1 cellular context compared by ENCODE assay signal in the genomic region with DNA sequence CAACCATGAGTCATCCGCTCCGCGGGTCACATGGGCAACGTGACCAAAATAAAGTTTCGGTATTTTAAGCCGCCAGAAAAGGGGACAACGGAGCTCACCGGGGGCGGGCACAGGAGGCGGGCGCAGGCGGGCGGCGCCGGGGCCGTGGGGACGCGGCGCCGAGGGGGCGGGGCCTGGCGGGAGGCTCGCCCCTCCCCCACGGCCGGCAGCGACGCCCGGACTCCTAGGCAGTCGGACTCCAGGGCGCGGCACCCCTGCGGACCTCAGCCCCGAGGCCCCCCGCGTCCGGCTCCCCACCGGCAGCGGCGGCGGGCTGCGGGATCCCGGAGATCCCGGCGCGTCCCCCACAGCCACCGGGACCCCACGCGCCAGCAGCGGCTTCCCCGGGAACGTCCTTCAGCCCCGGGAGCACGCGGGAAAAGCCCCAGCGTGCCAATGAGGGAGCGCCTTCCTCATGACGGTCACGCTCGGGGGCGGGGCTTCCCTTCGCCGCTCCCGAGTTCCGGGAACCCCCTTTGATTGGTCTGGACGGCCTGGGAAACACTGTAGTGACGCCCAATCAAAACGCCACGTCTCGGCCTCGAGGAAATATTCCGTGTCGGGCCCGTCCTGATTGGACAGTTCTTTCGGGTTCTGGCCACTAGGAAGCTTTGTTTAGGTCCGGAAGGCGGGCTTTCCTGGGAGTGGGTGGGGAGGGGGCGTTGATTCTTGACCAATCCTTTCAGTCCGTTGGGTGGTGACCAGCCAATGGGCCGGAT.
TF ChIP-seq lines count a peak whose summit lies in the region.

No MANE protein-coding gene starts in this region.

TF ChIP-seq in K562, 482 proteins besides CTCF, POLR2A, EP300 and RAD21 (continued from another document and continues in another):
- TF ChIP-seq, protein P1, sequence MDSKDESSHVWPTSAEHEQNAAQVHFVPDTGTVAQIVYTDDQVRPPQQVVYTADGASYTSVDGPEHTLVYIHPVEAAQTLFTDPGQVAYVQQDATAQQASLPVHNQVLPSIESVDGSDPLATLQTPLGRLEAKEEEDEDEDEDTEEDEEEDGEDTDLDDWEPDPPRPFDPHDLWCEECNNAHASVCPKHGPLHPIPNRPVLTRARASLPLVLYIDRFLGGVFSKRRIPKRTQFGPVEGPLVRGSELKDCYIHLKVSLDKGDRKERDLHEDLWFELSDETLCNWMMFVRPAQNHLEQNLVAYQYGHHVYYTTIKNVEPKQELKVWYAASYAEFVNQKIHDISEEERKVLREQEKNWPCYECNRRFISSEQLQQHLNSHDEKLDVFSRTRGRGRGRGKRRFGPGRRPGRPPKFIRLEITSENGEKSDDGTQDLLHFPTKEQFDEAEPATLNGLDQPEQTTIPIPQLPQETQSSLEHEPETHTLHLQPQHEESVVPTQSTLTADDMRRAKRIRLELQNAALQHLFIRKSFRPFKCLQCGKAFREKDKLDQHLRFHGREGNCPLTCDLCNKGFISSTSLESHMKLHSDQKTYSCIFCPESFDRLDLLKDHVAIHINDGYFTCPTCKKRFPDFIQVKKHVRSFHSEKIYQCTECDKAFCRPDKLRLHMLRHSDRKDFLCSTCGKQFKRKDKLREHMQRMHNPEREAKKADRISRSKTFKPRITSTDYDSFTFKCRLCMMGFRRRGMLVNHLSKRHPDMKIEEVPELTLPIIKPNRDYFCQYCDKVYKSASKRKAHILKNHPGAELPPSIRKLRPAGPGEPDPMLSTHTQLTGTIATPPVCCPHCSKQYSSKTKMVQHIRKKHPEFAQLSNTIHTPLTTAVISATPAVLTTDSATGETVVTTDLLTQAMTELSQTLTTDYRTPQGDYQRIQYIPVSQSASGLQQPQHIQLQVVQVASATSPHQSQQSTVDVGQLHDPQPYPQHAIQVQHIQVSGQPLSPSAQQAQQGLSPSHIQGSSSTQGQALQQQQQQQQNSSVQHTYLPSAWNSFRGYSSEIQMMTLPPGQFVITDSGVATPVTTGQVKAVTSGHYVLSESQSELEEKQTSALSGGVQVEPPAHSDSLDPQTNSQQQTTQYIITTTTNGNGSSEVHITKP (IDR thresholded peaks at IDR 0.05; ENCODE audit: partially characterized antibody) = peak; percentile 16
- TF ChIP-seq, protein P2, sequence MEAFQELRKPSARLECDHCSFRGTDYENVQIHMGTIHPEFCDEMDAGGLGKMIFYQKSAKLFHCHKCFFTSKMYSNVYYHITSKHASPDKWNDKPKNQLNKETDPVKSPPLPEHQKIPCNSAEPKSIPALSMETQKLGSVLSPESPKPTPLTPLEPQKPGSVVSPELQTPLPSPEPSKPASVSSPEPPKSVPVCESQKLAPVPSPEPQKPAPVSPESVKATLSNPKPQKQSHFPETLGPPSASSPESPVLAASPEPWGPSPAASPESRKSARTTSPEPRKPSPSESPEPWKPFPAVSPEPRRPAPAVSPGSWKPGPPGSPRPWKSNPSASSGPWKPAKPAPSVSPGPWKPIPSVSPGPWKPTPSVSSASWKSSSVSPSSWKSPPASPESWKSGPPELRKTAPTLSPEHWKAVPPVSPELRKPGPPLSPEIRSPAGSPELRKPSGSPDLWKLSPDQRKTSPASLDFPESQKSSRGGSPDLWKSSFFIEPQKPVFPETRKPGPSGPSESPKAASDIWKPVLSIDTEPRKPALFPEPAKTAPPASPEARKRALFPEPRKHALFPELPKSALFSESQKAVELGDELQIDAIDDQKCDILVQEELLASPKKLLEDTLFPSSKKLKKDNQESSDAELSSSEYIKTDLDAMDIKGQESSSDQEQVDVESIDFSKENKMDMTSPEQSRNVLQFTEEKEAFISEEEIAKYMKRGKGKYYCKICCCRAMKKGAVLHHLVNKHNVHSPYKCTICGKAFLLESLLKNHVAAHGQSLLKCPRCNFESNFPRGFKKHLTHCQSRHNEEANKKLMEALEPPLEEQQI (IDR thresholded peaks at IDR 0.05) = no peak
- TF ChIP-seq RHOXF2B (CRISPR knock-in tag; conservative IDR thresholded peaks at IDR 0.05) = no peak
- no peak for TF ChIP-seq ZNF146 (CRISPR knock-in tag; IDR thresholded peaks at IDR 0.05; ENCODE audit: unreplicated experiment)
- TF ChIP-seq ZBTB5 (IDR thresholded peaks at IDR 0.05) = no peak
- no peak for TF ChIP-seq KAT8 (IDR thresholded peaks at IDR 0.05; ENCODE audit: low read depth)
- TF ChIP-seq CREB3L1 (IDR thresholded peaks at IDR 0.05; ENCODE audit: borderline replicate concordance, low read depth) = peak; percentile 78
- TF ChIP-seq ZNF79 (CRISPR knock-in tag; IDR thresholded peaks at IDR 0.05; ENCODE audit: low read depth) = no peak
- peak; percentile 89 for TF ChIP-seq CHD2 (IDR thresholded peaks at IDR 0.05; ENCODE audit: low read depth, low read length)
- peak; percentile 62 for TF ChIP-seq ETS1 (conservative IDR thresholded peaks at IDR 0.05; ENCODE audit: control insufficient read depth, low read depth, low read length)
- TF ChIP-seq ATF6 (CRISPR knock-in tag; IDR thresholded peaks at IDR 0.05) = peak; percentile 60; the same call in 1 of the 2 replicates
- TF ChIP-seq ARID1B (IDR thresholded peaks at IDR 0.05) = 0 out of 2 replicates have a peak, but pooled peaks have one; percentile 15
- TF ChIP-seq, protein P3, sequence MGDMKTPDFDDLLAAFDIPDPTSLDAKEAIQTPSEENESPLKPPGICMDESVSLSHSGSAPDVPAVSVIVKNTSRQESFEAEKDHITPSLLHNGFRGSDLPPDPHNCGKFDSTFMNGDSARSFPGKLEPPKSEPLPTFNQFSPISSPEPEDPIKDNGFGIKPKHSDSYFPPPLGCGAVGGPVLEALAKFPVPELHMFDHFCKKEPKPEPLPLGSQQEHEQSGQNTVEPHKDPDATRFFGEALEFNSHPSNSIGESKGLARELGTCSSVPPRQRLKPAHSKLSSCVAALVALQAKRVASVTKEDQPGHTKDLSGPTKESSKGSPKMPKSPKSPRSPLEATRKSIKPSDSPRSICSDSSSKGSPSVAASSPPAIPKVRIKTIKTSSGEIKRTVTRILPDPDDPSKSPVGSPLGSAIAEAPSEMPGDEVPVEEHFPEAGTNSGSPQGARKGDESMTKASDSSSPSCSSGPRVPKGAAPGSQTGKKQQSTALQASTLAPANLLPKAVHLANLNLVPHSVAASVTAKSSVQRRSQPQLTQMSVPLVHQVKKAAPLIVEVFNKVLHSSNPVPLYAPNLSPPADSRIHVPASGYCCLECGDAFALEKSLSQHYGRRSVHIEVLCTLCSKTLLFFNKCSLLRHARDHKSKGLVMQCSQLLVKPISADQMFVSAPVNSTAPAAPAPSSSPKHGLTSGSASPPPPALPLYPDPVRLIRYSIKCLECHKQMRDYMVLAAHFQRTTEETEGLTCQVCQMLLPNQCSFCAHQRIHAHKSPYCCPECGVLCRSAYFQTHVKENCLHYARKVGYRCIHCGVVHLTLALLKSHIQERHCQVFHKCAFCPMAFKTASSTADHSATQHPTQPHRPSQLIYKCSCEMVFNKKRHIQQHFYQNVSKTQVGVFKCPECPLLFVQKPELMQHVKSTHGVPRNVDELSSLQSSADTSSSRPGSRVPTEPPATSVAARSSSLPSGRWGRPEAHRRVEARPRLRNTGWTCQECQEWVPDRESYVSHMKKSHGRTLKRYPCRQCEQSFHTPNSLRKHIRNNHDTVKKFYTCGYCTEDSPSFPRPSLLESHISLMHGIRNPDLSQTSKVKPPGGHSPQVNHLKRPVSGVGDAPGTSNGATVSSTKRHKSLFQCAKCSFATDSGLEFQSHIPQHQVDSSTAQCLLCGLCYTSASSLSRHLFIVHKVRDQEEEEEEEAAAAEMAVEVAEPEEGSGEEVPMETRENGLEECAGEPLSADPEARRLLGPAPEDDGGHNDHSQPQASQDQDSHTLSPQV (IDR thresholded peaks at IDR 0.05) = peak; percentile 13; the same call in 1 of the 2 replicates
- peak; percentile 97 for TF ChIP-seq E2F1 (CRISPR knock-in tag; IDR thresholded peaks at IDR 0.05)
- TF ChIP-seq, protein P4, sequence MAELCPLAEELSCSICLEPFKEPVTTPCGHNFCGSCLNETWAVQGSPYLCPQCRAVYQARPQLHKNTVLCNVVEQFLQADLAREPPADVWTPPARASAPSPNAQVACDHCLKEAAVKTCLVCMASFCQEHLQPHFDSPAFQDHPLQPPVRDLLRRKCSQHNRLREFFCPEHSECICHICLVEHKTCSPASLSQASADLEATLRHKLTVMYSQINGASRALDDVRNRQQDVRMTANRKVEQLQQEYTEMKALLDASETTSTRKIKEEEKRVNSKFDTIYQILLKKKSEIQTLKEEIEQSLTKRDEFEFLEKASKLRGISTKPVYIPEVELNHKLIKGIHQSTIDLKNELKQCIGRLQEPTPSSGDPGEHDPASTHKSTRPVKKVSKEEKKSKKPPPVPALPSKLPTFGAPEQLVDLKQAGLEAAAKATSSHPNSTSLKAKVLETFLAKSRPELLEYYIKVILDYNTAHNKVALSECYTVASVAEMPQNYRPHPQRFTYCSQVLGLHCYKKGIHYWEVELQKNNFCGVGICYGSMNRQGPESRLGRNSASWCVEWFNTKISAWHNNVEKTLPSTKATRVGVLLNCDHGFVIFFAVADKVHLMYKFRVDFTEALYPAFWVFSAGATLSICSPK (IDR thresholded peaks at IDR 0.05; ENCODE audit: borderline replicate concordance) = no peak
- TF ChIP-seq ZNF57 (CRISPR knock-in tag; IDR thresholded peaks at IDR 0.05) = no peak
- no peak for TF ChIP-seq MTA2 (IDR thresholded peaks at IDR 0.05; ENCODE audit: low read depth)
- TF ChIP-seq ZNF75A (CRISPR knock-in tag; IDR thresholded peaks at IDR 0.05) = no peak
- no peak for TF ChIP-seq SIRT6 (IDR thresholded peaks at IDR 0.05; ENCODE audit: low read depth, low read length)
- TF ChIP-seq MLLT1 (IDR thresholded peaks at IDR 0.05) = peak in 1 of 2 experiments; percentile 98; a peak in 2 of 4 replicates
- TF ChIP-seq TBP (optimal IDR thresholded peaks at IDR 0.05; ENCODE audit: low read depth, low read length) = peak; percentile 62
- TF ChIP-seq MBD2 (IDR thresholded peaks at IDR 0.05; ENCODE audit: borderline replicate concordance, low read depth) = peak; percentile 99
- TF ChIP-seq CHD4 (IDR thresholded peaks at IDR 0.05; ENCODE audit: insufficient read depth, insufficient replicate concordance, low read depth, low read length, poor library complexity, severe bottlenecking) = no peak
- no peak for TF ChIP-seq CBX5 (IDR thresholded peaks at IDR 0.05; ENCODE audit: borderline replicate concordance, low read depth)
